17 cellular contexts compared by ENCODE assay signal in genomic region chr6:34128045-34128444, GRCh38. TPM values are rescaled to one million over a fixed set of nuclear protein-coding genes. Genes with fewer than 3 reads are reported as not detected.
A peak's percentile ranks its signal among the peaks of the same experiment; 100 is the strongest.
DNase-seq lines count a peak whose midpoint lies in the region; ATAC-seq and TF ChIP-seq lines count a peak whose summit lies in the region.
"Had no signal": no experiment of that assay in that cellular context is flagged by ENCODE, and none has a peak within 500 bp of the region (broad histone marks: within the 10 kb centered on the region; RNA-seq: fewer than 3 reads in every experiment).

No MANE protein-coding gene starts in this region.

- no peaks in the 10 kb centered on the region for H3K79me2 ChIP-seq in smooth muscle cell (ENCODE audit: low read depth)

- TF ChIP-seq POLR2A in vagina (IDR thresholded peaks at IDR 0.05), result no peak

- H3K4me1 Mint-ChIP-seq in naive thymus-derived CD4-positive, alpha-beta T cell, result peaks cover 0 to 6% (median 4%) of the 10 kb centered on the region in 7 donors
- H3K4me1 Mint-ChIP-seq: IgD-negative memory B cell had no signal

- H3K9me3 ChIP-seq in vagina (no peaks in the 10 kb centered on the region), smooth muscle cell (replicated peaks; ENCODE audit: low read depth) (no peaks in the 10 kb centered on the region)
- no peaks in the 10 kb centered on the region for H3K9me3 ChIP-seq in naive thymus-derived CD4-positive, alpha-beta T cell (ENCODE audit: control insufficient read depth in 2 of 3, low read length in 3 of 3)
- H3K9me3 ChIP-seq: BLaER1, Caco-2 had no signal

- DNase-seq in DMS 273 (lab: John Stamatoyannopoulos, UW; ENCODE audit: unreplicated experiment) (peak; percentile 82), DMS 273 treated with DMSO at 0.1 percent for 48 hours (lab: John Stamatoyannopoulos, UW) (no peak), NCI-H82 (lab: John Stamatoyannopoulos, UW) (peak; percentile 94), cerebellar nuclear complex (lab: John Stamatoyannopoulos, UW) (peak; percentile 50 to 94), vagina (ENCODE audit: extremely low spot score in 2 of 2) (no peak), smooth muscle cell (lab: John Stamatoyannopoulos, UW; ENCODE audit: unreplicated experiment) (no peak)
- DNase-seq in naive thymus-derived CD4-positive, alpha-beta T cell, result no peak
- DNase-seq: Caco-2; CD8-positive, alpha-beta memory T cell; GM23248; H9 had no signal

- TF ChIP-seq CTCF in vagina (IDR thresholded peaks at IDR 0.05), result no peak
- TF ChIP-seq CTCF in smooth muscle cell (IDR thresholded peaks at IDR 0.05; ENCODE audit: borderline replicate concordance, insufficient read depth, poor library complexity, severe bottlenecking), result no peak

- intact Hi-C loops in vagina (cut with DNase I), result no loop called here
- intact Hi-C loops in naive thymus-derived CD4-positive, alpha-beta T cell (cut with micrococcal nuclease), result no loop called here

- peaks cover 0 to 4% (median 0%) of the 10 kb centered on the region in 5 donors for H3K36me3 Mint-ChIP-seq in naive thymus-derived CD4-positive, alpha-beta T cell
- H3K36me3 Mint-ChIP-seq: IgD-negative memory B cell had no signal

- peaks cover 16 to 44% (median 31%) of the 10 kb centered on the region in 5 donors for H3K27me3 Mint-ChIP-seq in naive thymus-derived CD4-positive, alpha-beta T cell

- POLR2A ChIA-PET in naive thymus-derived CD4-positive, alpha-beta T cell (lab: Charles Lee), result interaction anchor here (0.6 kb wide), 1 partner anchor 420 kb away, joined by 3 read pairs; no protein-coding TSS in a partner anchor

- H3K4me1 ChIP-seq in vagina (no peaks in the 10 kb centered on the region), smooth muscle cell (ENCODE audit: low read depth) (no peaks in the 10 kb centered on the region)
- H3K4me1 ChIP-seq in naive thymus-derived CD4-positive, alpha-beta T cell (ENCODE audit: control insufficient read depth in 2 of 2, insufficient read depth in 2 of 2, low read length in 2 of 2), result no peaks in the 10 kb centered on the region
- H3K4me1 ChIP-seq: Caco-2 had no signal

- H3K9ac ChIP-seq in smooth muscle cell (ENCODE audit: low read depth), result no peak overlapping the region
- H3K9ac ChIP-seq: BLaER1, GM23248 had no signal

- H3K9me3 Mint-ChIP-seq in naive thymus-derived CD4-positive, alpha-beta T cell, result peaks cover 0 to 9% (median 0%) of the 10 kb centered on the region in 11 donors
- H3K9me3 Mint-ChIP-seq: CD8-positive, alpha-beta memory T cell had no signal

- no peak overlapping the region for H3K27ac ChIP-seq in vagina
- H3K27ac ChIP-seq in naive thymus-derived CD4-positive, alpha-beta T cell (ENCODE audit: low read depth, low read length), result no peak overlapping the region
- H3K27ac ChIP-seq in smooth muscle cell (ENCODE audit: low read depth), result no peak overlapping the region
- H3K27ac ChIP-seq: 22Rv1, BLaER1, GM23248 had no signal

- H3K36me3 ChIP-seq in vagina, result no peaks in the 10 kb centered on the region
- no peaks in the 10 kb centered on the region for H3K36me3 ChIP-seq in naive thymus-derived CD4-positive, alpha-beta T cell (ENCODE audit: control insufficient read depth in 2 of 3, insufficient read depth in 3 of 3, low read length in 3 of 3)
- no peaks in the 10 kb centered on the region for H3K36me3 ChIP-seq in smooth muscle cell (ENCODE audit: low read depth)
- H3K36me3 ChIP-seq: BLaER1 had no signal

- CTCF ChIA-PET in naive thymus-derived CD4-positive, alpha-beta T cell (lab: Charles Lee), result no interaction called here

- WGBS in smooth muscle cell (ENCODE audit: low lambda C conversion rate), result 88% methylated on average over 13 of the region's 13 CpGs

- no peaks in the 10 kb centered on the region for H4K20me1 ChIP-seq in smooth muscle cell (ENCODE audit: low read depth)

- no peak overlapping the region for H3K4me2 ChIP-seq in smooth muscle cell
- H3K4me2 ChIP-seq: BLaER1 had no signal

- ATAC-seq in naive thymus-derived CD4-positive, alpha-beta T cell, result no peak
- ATAC-seq in HG02759 (IDR thresholded peaks at IDR 0.05; ENCODE audit: unreplicated experiment), result no peak
- ATAC-seq: GM12878 had no signal

- no peak overlapping the region for H2AFZ ChIP-seq in smooth muscle cell (ENCODE audit: low read depth)
- H2AFZ ChIP-seq: GM23248 had no signal

- no peak overlapping the region for H3K4me3 ChIP-seq in vagina
- no peak overlapping the region for H3K4me3 ChIP-seq in naive thymus-derived CD4-positive, alpha-beta T cell (ENCODE audit: low read length)
- H3K4me3 ChIP-seq in smooth muscle cell, result no peak overlapping the region
- H3K4me3 ChIP-seq: BLaER1, GM12878, GM23248 had no signal

- H3K27ac Mint-ChIP-seq in naive thymus-derived CD4-positive, alpha-beta T cell, result no peak overlapping the region
- H3K27ac Mint-ChIP-seq: CD8-positive, alpha-beta memory T cell; H9; IgD-negative memory B cell had no signal

- no peaks in the 10 kb centered on the region for H3F3A ChIP-seq in smooth muscle cell (ENCODE audit: low read depth)

- H3K27me3 ChIP-seq in vagina, result no peaks in the 10 kb centered on the region
- H3K27me3 ChIP-seq in naive thymus-derived CD4-positive, alpha-beta T cell (ENCODE audit: control insufficient read depth in 2 of 2, insufficient read depth in 2 of 2, low read length in 2 of 2), result peaks cover 0 to 5% of the 10 kb centered on the region in 2 donors
- peaks cover 7% of the 10 kb centered on the region for H3K27me3 ChIP-seq in smooth muscle cell (ENCODE audit: low read depth)
- H3K27me3 ChIP-seq: BLaER1 had no signal

- no peak overlapping the region for H3K4me3 Mint-ChIP-seq in naive thymus-derived CD4-positive, alpha-beta T cell
- H3K4me3 Mint-ChIP-seq: CD8-positive, alpha-beta memory T cell; IgD-negative memory B cell had no signal

RNA-seq across cellular contexts. Expression of gene GRM4, which starts 17.8 kb away (rescaled TPM):
- total RNA-seq in vagina, result not detected
- not detected for total RNA-seq in naive thymus-derived CD4-positive, alpha-beta T cell
- not detected for polyA plus RNA-seq in naive thymus-derived CD4-positive, alpha-beta T cell
- total RNA-seq in smooth muscle cell, result not detected in 2 replicates
- 0.21 TPM in 1 of 2 replicates, not detected in the other for polyA plus RNA-seq in smooth muscle cell
- total RNA-seq: CD8-positive, alpha-beta memory T cell; HT1080 had no signal
- polyA plus RNA-seq: IgD-negative memory B cell had no signal

Comparison
In these comparisons a context has a peak if more than half of its experiments do, and no peak if none do; other contexts are left out.
1. DNase-seq: peak in DMS 273 (single experiment), NCI-H82 (single experiment) and cerebellar nuclear complex (2 of 2); none in DMS 273 treated with DMSO at 0.1 percent for 48 hours (single experiment), vagina (0 of 2), naive thymus-derived CD4-positive, alpha-beta T cell (0 of 9) and smooth muscle cell (single experiment).